9 cellular contexts compared by ENCODE assay signal in genomic region chr3:111858641-111859040, GRCh38. TPM values are rescaled to one million over a fixed set of nuclear protein-coding genes. Genes with fewer than 3 reads are reported as not detected.
A peak's percentile ranks its signal among the peaks of the same experiment; 100 is the strongest.
DNase-seq lines count a peak whose midpoint lies in the region; ATAC-seq, FAIRE-seq and TF ChIP-seq lines count a peak whose summit lies in the region.
"Had no signal": no experiment of that assay in that cellular context is flagged by ENCODE, and none has a peak within 500 bp of the region (broad histone marks: within the 10 kb centered on the region; RNA-seq: fewer than 3 reads in every experiment).

No MANE protein-coding gene starts in this region.

- H2AFZ ChIP-seq in astrocyte (ENCODE audit: low read depth, low read length): no peak overlapping the region

- no peaks in the 10 kb centered on the region for H3K9me3 Mint-ChIP-seq in astrocyte (ENCODE audit: unreplicated experiment)

- H3K4me1 Mint-ChIP-seq in astrocyte (ENCODE audit: low read depth, unreplicated experiment): peaks cover 32% of the 10 kb centered on the region

- H3K4me3 ChIP-seq in astrocyte (ENCODE audit: insufficient read depth, low read depth, low read length) (peak overlapping the region; percentile 89), stomach smooth muscle (ENCODE audit: low read length in 2 of 2) (peak overlapping the region; percentile 77 to 96)

- H3K36me3 Mint-ChIP-seq in astrocyte (ENCODE audit: low read depth, unreplicated experiment): peaks cover 3% of the 10 kb centered on the region

- H3K4me3 Mint-ChIP-seq in astrocyte (ENCODE audit: unreplicated experiment): peak overlapping the region; percentile 99

- peaks cover 52% of the 10 kb centered on the region for H3K79me2 ChIP-seq in astrocyte (ENCODE audit: insufficient read depth, low read length)

- peaks cover 30% of the 10 kb centered on the region for H3K4me1 ChIP-seq in astrocyte (ENCODE audit: insufficient read depth, low read length)
- H3K4me1 ChIP-seq in stomach smooth muscle (ENCODE audit: control insufficient read depth, insufficient read depth, low read length): peaks cover 26% of the 10 kb centered on the region
- H3K4me1 ChIP-seq: BE2C had no signal

- TF ChIP-seq CTCF in astrocyte (IDR thresholded peaks at IDR 0.05; ENCODE audit: insufficient read depth, low read depth, low read length): no peak

- H3K9me3 ChIP-seq in astrocyte (ENCODE audit: insufficient read depth, low read depth, low read length): no peaks in the 10 kb centered on the region
- H3K9me3 ChIP-seq in stomach smooth muscle (ENCODE audit: control insufficient read depth in 2 of 2, low read length in 2 of 2): no peaks in the 10 kb centered on the region
- H3K9me3 ChIP-seq: BE2C had no signal

- peak; percentile 69 for DNase-seq in NCI-H82 (lab: John Stamatoyannopoulos, UW)
- no peak for DNase-seq in NCI-H82 treated with DMSO at 0.1 percent for 48 hours (lab: John Stamatoyannopoulos, UW; ENCODE audit: unreplicated experiment)
- DNase-seq in astrocyte (ENCODE audit: low read depth): no peak
- no peak for DNase-seq in T-helper 1 cell
- no peak for DNase-seq in AG08396 (ENCODE audit: low spot score)

- peak overlapping the region; percentile 95 for H3K4me2 ChIP-seq in astrocyte (ENCODE audit: low read length)

- H3K9ac ChIP-seq in astrocyte (ENCODE audit: low read length) (peak overlapping the region; percentile 99), stomach smooth muscle (ENCODE audit: low read length in 2 of 2) (peak overlapping the region; percentile 94 to 99)

- no peaks in the 10 kb centered on the region for H3K27me3 ChIP-seq in astrocyte (ENCODE audit: insufficient read depth, low read length)
- H3K27me3 ChIP-seq in layer of hippocampus (ENCODE audit: control insufficient read depth, insufficient read depth, low read length): peaks cover 3% of the 10 kb centered on the region
- no peaks in the 10 kb centered on the region for H3K27me3 ChIP-seq in stomach smooth muscle (ENCODE audit: control insufficient read depth in 1 of 2, insufficient read depth in 2 of 2, low read length in 2 of 2)

- no peaks in the 10 kb centered on the region for H3K27me3 Mint-ChIP-seq in astrocyte (ENCODE audit: low read depth, unreplicated experiment)

- no peaks in the 10 kb centered on the region for H3K36me3 ChIP-seq in astrocyte (ENCODE audit: insufficient read depth, low read length)
- no peaks in the 10 kb centered on the region for H3K36me3 ChIP-seq in stomach smooth muscle (ENCODE audit: control insufficient read depth in 2 of 2, insufficient read depth in 2 of 2, low read length in 2 of 2)
- H3K36me3 ChIP-seq: BE2C had no signal

- H4K20me1 ChIP-seq in astrocyte (ENCODE audit: insufficient read depth, low read length): no peaks in the 10 kb centered on the region

- peak overlapping the region; percentile 91 for H3K27ac Mint-ChIP-seq in astrocyte (ENCODE audit: unreplicated experiment)

- H3K27ac ChIP-seq in astrocyte (ENCODE audit: low read depth, low read length) (peak overlapping the region; percentile 99), layer of hippocampus (ENCODE audit: low read depth, low read length) (peak overlapping the region; percentile 46), stomach smooth muscle (ENCODE audit: low read length) (peak overlapping the region; percentile 98)

- no peak for ATAC-seq in GM19395 (IDR thresholded peaks at IDR 0.05; ENCODE audit: unreplicated experiment)

- no peak for FAIRE-seq in astrocyte (lab: Jason Lieb, UNC)

RNA-seq across cellular contexts. Expression of gene PHLDB2, which starts 0.4 kb away (rescaled TPM):
- 170 and 171 TPM in 2 replicates for total RNA-seq in astrocyte

Comparison
In these comparisons a context has a peak if more than half of its experiments do, and no peak if none do; other contexts are left out.
1. H3K27ac ChIP-seq: peak in every context shown above with its lines; median percentile 99 in astrocyte; 98 in stomach smooth muscle; 46 in layer of hippocampus.